12 cellular contexts compared by ENCODE assay signal in genomic region chr1:158011714-158012113, GRCh38. TPM values are rescaled to one million over a fixed set of nuclear protein-coding genes. Genes with fewer than 3 reads are reported as not detected.
DNase-seq lines count a peak whose midpoint lies in the region; ATAC-seq and TF ChIP-seq lines count a peak whose summit lies in the region.
"Had no signal": no experiment of that assay in that cellular context is flagged by ENCODE, and none has a peak within 500 bp of the region (broad histone marks: within the 10 kb centered on the region; RNA-seq: fewer than 3 reads in every experiment).

No MANE protein-coding gene starts in this region.

- intact Hi-C loops in colonic mucosa (cut with DNase I), result no loop called here

- TF ChIP-seq CTCF in colonic mucosa (IDR thresholded peaks at IDR 0.05) (no peak), thoracic aorta (IDR thresholded peaks at IDR 0.05) (no peak)

- no peak overlapping the region for H3K9ac ChIP-seq in colonic mucosa (ENCODE audit: low read depth in 2 of 2, low read length in 2 of 2)

- H3K4me1 ChIP-seq in colonic mucosa, result no peaks in the 10 kb centered on the region
- H3K4me1 ChIP-seq in thoracic aorta (ENCODE audit: control insufficient read depth in 1 of 2, low read depth in 2 of 2), result peaks cover 72 to 99% of the 10 kb centered on the region in 2 donors

- no peak for ATAC-seq in thoracic aorta (ENCODE audit: insufficient number of reproducible peaks, low FRiP score, low read depth)
- no peak for ATAC-seq in GM18502 (IDR thresholded peaks at IDR 0.05; ENCODE audit: poor library complexity, unreplicated experiment)

- DNase-seq in NCI-H82 treated with DMSO at 0.1 percent for 48 hours (lab: John Stamatoyannopoulos, UW; ENCODE audit: unreplicated experiment), result peak; percentile 62
- DNase-seq in colonic mucosa, result no peak
- peak; percentile 26 for DNase-seq in mucosa of gallbladder (ENCODE audit: low spot score)
- DNase-seq in thoracic aorta (ENCODE audit: low spot score), result no peak
- DNase-seq in T-helper 1 cell, result no peak
- DNase-seq in stimulated activated CD8-positive, alpha-beta memory T cell treated with anti-CD3 and anti-CD28 coated beads, Interleukin-4, amount 100 ng/mL, for 48 hours, result no peak
- no peak for DNase-seq in erythroblast (lab: John Stamatoyannopoulos, UW)
- DNase-seq: activated CD4-positive, alpha-beta T cell treated with anti-CD3 and anti-CD28 coated beads for 48 hours; DND-41; PC-9; stimulated activated CD4-positive, alpha-beta T cell treated with anti-CD3 and anti-CD28 coated beads, Interleukin-4, amount 100 ng/mL, for 4 hours had no signal

- H3K9me3 ChIP-seq in colonic mucosa (no peaks in the 10 kb centered on the region), thoracic aorta (no peaks in the 10 kb centered on the region)

- TF ChIP-seq POLR2A in erythroblast (IDR thresholded peaks at IDR 0.05; ENCODE audit: low read length), result no peak

- peak overlapping the region; percentile 66 for H3K27ac ChIP-seq in colonic mucosa
- peak overlapping the region; percentile 91 to 95 for H3K27ac ChIP-seq in thoracic aorta

- H3K4me3 ChIP-seq in colonic mucosa (no peak overlapping the region), thoracic aorta (peak overlapping the region; percentile 61)
- H3K4me3 ChIP-seq: PC-9 had no signal

- H3K27me3 ChIP-seq in colonic mucosa (no peaks in the 10 kb centered on the region), thoracic aorta (replicated peaks; ENCODE audit: insufficient read depth) (no peaks in the 10 kb centered on the region)

- H3K36me3 ChIP-seq in colonic mucosa (no peaks in the 10 kb centered on the region), thoracic aorta (no peaks in the 10 kb centered on the region)

RNA-seq across cellular contexts. Expression of gene KIRREL1, which starts 18.3 kb away (rescaled TPM):
- total RNA-seq in colonic mucosa, result 10 to 100 TPM in 1 of 2 donors, 1 to 10 TPM in 1; 5.8 to 12.8 TPM
- 26.8 TPM for total RNA-seq in mucosa of gallbladder
- 100 to 1,000 TPM; 111 to 136 TPM for total RNA-seq in thoracic aorta

Comparison
In these comparisons a context has a peak if more than half of its experiments do, and no peak if none do; other contexts are left out.
1. DNase-seq: peak in NCI-H82 treated with DMSO at 0.1 percent for 48 hours (single experiment) and mucosa of gallbladder (single experiment); none in colonic mucosa (single experiment), thoracic aorta (single experiment), T-helper 1 cell (0 of 5), stimulated activated CD8-positive, alpha-beta memory T cell treated with anti-CD3 and anti-CD28 coated beads, Interleukin-4, amount 100 ng/mL, for 48 hours (single experiment) and erythroblast (0 of 2).